27 cellular contexts compared by ENCODE assay signal in the genomic region with DNA sequence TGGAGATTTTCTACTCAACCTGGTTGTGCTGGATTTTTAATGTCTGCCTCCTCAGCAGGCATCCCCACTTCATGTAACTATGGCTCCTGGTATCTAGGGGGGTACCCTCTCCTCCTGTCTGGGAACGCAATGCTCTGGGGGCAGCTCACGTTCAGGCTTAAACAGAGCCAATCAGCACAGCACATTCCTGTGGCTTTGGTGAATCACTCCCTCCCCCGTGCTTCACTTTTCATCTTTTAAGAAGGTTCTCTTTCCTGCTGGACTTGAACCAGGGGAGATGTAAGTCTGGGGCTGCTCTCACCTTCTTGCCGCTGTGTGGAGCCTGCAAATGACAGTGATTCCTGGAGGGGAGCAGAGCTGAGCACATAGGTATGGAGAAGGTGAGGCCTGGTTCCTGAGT.
DNase-seq lines count a peak whose midpoint lies in the region; ATAC-seq and TF ChIP-seq lines count a peak whose summit lies in the region.
"Had no signal": no experiment of that assay in that cellular context is flagged by ENCODE, and none has a peak within 500 bp of the region (broad histone marks: within the 10 kb centered on the region; RNA-seq: fewer than 3 reads in every experiment).

No MANE protein-coding gene starts in this region.

- H3K36me3 Mint-ChIP-seq in neural progenitor cell = no peaks in the 10 kb centered on the region
- H3K36me3 Mint-ChIP-seq: IgD-negative memory B cell had no signal

- CTCF ChIA-PET in PC-3 (lab: Charles Lee) = no interaction called here

- DNase-seq in AG10803 (ENCODE audit: low read depth) (peak; percentile 8), M059J (ENCODE audit: low read depth) (peak; percentile 79), cardiac fibroblast (ENCODE audit: low read depth in 2 of 2) (peak; percentile 24 to 29), islet precursor cell (peak; percentile 47), ecto neural progenitor cell (ENCODE audit: low spot score) (no peak), PC-3 (no peak), neural progenitor cell (ENCODE audit: low spot score) (no peak)
- DNase-seq: ACHN; activated B cell treated with CpG ODN at 0.5 μM for 24 hours; activated CD4-positive, alpha-beta T cell treated with anti-CD3 and anti-CD28 coated beads, Interleukin-2, amount 50 U/mL, for 4 hours; aorta; head of caudate nucleus; HFFc6; NCI-H1105 treated with DMSO at 0.1 percent for 48 hours; NCI-H2029; NCI-H345; NCI-H82; substantia nigra; T1000 had no signal

- H3K4me2 ChIP-seq in PC-3 (ENCODE audit: low read length) (no peak overlapping the region), neural progenitor cell (no peak overlapping the region)

- H3K79me2 ChIP-seq in PC-3 (ENCODE audit: low read length) (no peaks in the 10 kb centered on the region), neural progenitor cell (ENCODE audit: low read depth) (no peaks in the 10 kb centered on the region)

- H3K9me3 Mint-ChIP-seq in neural progenitor cell = peaks cover 2% of the 10 kb centered on the region
- H3K9me3 Mint-ChIP-seq: activated B cell treated with CpG ODN at 0.5 μM for 24 hours; activated T-helper 17 cell treated with anti-CD3 and anti-CD28 coated beads, Interleukin-2, amount 50 U/mL, for 72 hours had no signal

- H3K9ac ChIP-seq in PC-3 (ENCODE audit: low read length) = no peak overlapping the region
- H3K9ac ChIP-seq in neural progenitor cell = no peak overlapping the region

- no peak for TF ChIP-seq CTCF in AG10803 (conservative IDR thresholded peaks at IDR 0.05; ENCODE audit: low read length)
- TF ChIP-seq CTCF in cardiac fibroblast (IDR thresholded peaks at IDR 0.05; ENCODE audit: low read depth, low read length) = no peak
- TF ChIP-seq CTCF in PC-3 (conservative IDR thresholded peaks at IDR 0.05; ENCODE audit: low read depth, low read length) = no peak
- no peak for TF ChIP-seq CTCF in neural progenitor cell (IDR thresholded peaks at IDR 0.05)

- H4K20me1 ChIP-seq in PC-3 (ENCODE audit: low read length) = no peaks in the 10 kb centered on the region
- no peaks in the 10 kb centered on the region for H4K20me1 ChIP-seq in neural progenitor cell (ENCODE audit: low read depth)

- H3K4me1 ChIP-seq in PC-3 (ENCODE audit: insufficient read depth, low read length) (no peaks in the 10 kb centered on the region), neural progenitor cell (no peaks in the 10 kb centered on the region)
- H3K4me1 ChIP-seq: prostate gland had no signal

- ATAC-seq in PC-3 (no peak), HG02840 (IDR thresholded peaks at IDR 0.05; ENCODE audit: low FRiP score, unreplicated experiment) (no peak)
- ATAC-seq: activated naive CD4-positive, alpha-beta T cell treated with anti-CD3 and anti-CD28 coated beads, Interleukin-2, amount 50 U/mL, for 72 hours; activated T-helper 17 cell treated with anti-CD3 and anti-CD28 coated beads, Interleukin-2, amount 50 U/mL, for 72 hours; esophagus mucosa; Right ventricle myocardium inferior had no signal

- H3K27me3 Mint-ChIP-seq in neural progenitor cell (ENCODE audit: insufficient read depth, low read depth) = peaks cover 6% of the 10 kb centered on the region

- H3K27me3 ChIP-seq in PC-3 (ENCODE audit: low read length) (peaks cover 53% of the 10 kb centered on the region), neural progenitor cell (no peaks in the 10 kb centered on the region)

- BruUV-seq in PC-3 (replicated peaks; lab: Mats Ljungman, UMichigan) = no TSS peak

- H3F3A ChIP-seq in PC-3 (ENCODE audit: low read length, unreplicated experiment) (no peaks in the 10 kb centered on the region), neural progenitor cell (ENCODE audit: low read depth) (no peaks in the 10 kb centered on the region)

- H2AFZ ChIP-seq in PC-3 (ENCODE audit: low read length) (no peak overlapping the region), neural progenitor cell (replicated peaks) (no peak overlapping the region)

- H3K36me3 ChIP-seq in PC-3 (ENCODE audit: low read depth, low read length) (no peaks in the 10 kb centered on the region), neural progenitor cell (no peaks in the 10 kb centered on the region)
- H3K36me3 ChIP-seq: prostate gland had no signal

- H3K4me1 Mint-ChIP-seq in neural progenitor cell = peaks cover 4% of the 10 kb centered on the region
- H3K4me1 Mint-ChIP-seq: activated B cell treated with CpG ODN at 0.5 μM for 24 hours; activated T-helper 17 cell treated with anti-CD3 and anti-CD28 coated beads, Interleukin-2, amount 50 U/mL, for 72 hours; IgD-negative memory B cell had no signal

- no peak overlapping the region for H3K27ac Mint-ChIP-seq in neural progenitor cell
- H3K27ac Mint-ChIP-seq: activated B cell treated with CpG ODN at 0.5 μM for 24 hours; activated naive CD4-positive, alpha-beta T cell treated with anti-CD3 and anti-CD28 coated beads, Interleukin-2, amount 50 U/mL, for 72 hours; activated T-helper 17 cell treated with anti-CD3 and anti-CD28 coated beads, Interleukin-2, amount 50 U/mL, for 72 hours; HFFc6; IgD-negative memory B cell had no signal

- POLR2A ChIA-PET in PC-3 (lab: Charles Lee; ENCODE audit: unreplicated experiment) = no interaction called here

- intact Hi-C loops in PC-3 (cut with micrococcal nuclease) = no loop called here

- no peak overlapping the region for H3K4me3 ChIP-seq in AG10803 (ENCODE audit: low read length)
- no peak overlapping the region for H3K4me3 ChIP-seq in cardiac fibroblast (replicated peaks in 1 of 2; ENCODE audit: low read depth in 2 of 2, low read length in 2 of 2)
- no peak overlapping the region for H3K4me3 ChIP-seq in PC-3 (ENCODE audit: low read length)
- no peak overlapping the region for H3K4me3 ChIP-seq in neural progenitor cell
- H3K4me3 ChIP-seq: prostate gland had no signal

- no peak overlapping the region for H3K4me3 Mint-ChIP-seq in neural progenitor cell
- H3K4me3 Mint-ChIP-seq: activated B cell treated with CpG ODN at 0.5 μM for 24 hours; activated T-helper 17 cell treated with anti-CD3 and anti-CD28 coated beads, Interleukin-2, amount 50 U/mL, for 72 hours; HFFc6; IgD-negative memory B cell had no signal

- H3K27ac ChIP-seq in PC-3 (ENCODE audit: low read length) = no peak overlapping the region
- H3K27ac ChIP-seq in neural progenitor cell = no peak overlapping the region
- H3K27ac ChIP-seq: C4-2B, prostate gland had no signal

- H3K9me2 ChIP-seq in PC-3 (replicated peaks; ENCODE audit: low read length) = no peaks in the 10 kb centered on the region

- H3K9me3 ChIP-seq in PC-3 (ENCODE audit: low read length) = no peaks in the 10 kb centered on the region
- no peaks in the 10 kb centered on the region for H3K9me3 ChIP-seq in neural progenitor cell (ENCODE audit: low read depth)
- H3K9me3 ChIP-seq: prostate gland had no signal

Comparison
In these comparisons a context has a peak if more than half of its experiments do, and no peak if none do; other contexts are left out.
1. DNase-seq: peak in AG10803 (single experiment), M059J (single experiment), cardiac fibroblast (2 of 2) and islet precursor cell (single experiment); none in ecto neural progenitor cell (single experiment), PC-3 (single experiment) and neural progenitor cell (single experiment).